26 cellular contexts compared by ENCODE assay signal in the genomic region with DNA sequence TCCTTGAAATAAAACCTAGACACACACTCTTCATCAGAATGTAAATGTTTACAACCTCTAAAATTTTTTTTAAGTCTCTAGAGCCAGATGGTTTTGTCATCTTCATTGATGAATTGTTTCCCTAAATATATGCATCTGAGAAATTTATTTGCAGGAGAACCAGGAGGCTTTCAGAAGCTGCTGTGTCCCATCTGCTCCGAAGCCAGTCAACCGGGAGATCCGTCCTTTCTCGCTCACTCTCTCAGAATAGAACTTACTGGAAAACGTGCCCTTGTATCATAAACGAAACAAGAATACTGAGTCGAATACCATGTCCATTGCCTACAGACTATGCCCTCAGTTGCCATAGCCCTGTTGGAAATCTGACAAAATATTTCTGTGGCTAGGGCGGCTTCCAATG.
"Had no signal": no experiment of that assay in that cellular context is flagged by ENCODE, and none has a peak within 500 bp of the region (broad histone marks: within the 10 kb centered on the region; RNA-seq: fewer than 3 reads in every experiment).

No MANE protein-coding gene starts in this region.

- ATAC-seq: naive thymus-derived CD8-positive, alpha-beta T cell; natural killer cell treated with Interleukin-12 subunit alpha and Interleukin-12 subunit beta and Interleukin-15 and Interleukin-18, amount 100 ng/mL, for 72 hours; pancreas; psoas muscle; right cardiac atrium; right lobe of liver; stimulated activated effector memory CD8-positive, alpha-beta T cell treated with anti-CD3 and anti-CD28 coated beads, Interleukin-12 subunit alpha, Interleukin-12 subunit beta, amount 100 ng/mL, for 72 hours; stimulated activated naive B cell treated with anti-CD40 and anti-IgM and Interleukin-4, amounts not matched to agents 10 μg/mL and 1 μg/mL and 100 μg/mL, for 72 hours had no signal

- H3K27ac ChIP-seq: neutrophil, pancreas, psoas muscle, right lobe of liver, sigmoid colon, suprapubic skin, testis, tibial artery, upper lobe of left lung, vagina had no signal

- H3K36me3 ChIP-seq: neutrophil, sigmoid colon, suprapubic skin, tibial artery, vagina had no signal

- H3K9me3 ChIP-seq: neutrophil, pancreas, psoas muscle, right lobe of liver, sigmoid colon, suprapubic skin, testis, tibial artery, upper lobe of left lung, vagina had no signal

- DNase-seq: naive thymus-derived CD8-positive, alpha-beta T cell; nephron progenitor cell; nucleus accumbens; pancreas; posterior cingulate gyrus; psoas muscle; right cardiac atrium; right lobe of liver; sigmoid colon; small intestine; stimulated activated CD4-positive, alpha-beta T cell treated with anti-CD3 and anti-CD28 coated beads, Interleukin-15, amount 100 ng/mL, for 24 hours; stimulated activated CD4-positive, alpha-beta T cell treated with anti-CD3 and anti-CD28 coated beads, Interleukin-2, amount 100 ng/mL, for 24 hours; stimulated activated CD4-positive, alpha-beta T cell treated with anti-CD3 and anti-CD28 coated beads, Interleukin-2, amount 100 ng/mL, for 48 hours; stimulated activated CD4-positive, alpha-beta T cell treated with anti-CD3 and anti-CD28 coated beads, Interleukin-4, amount 100 ng/mL, for 24 hours; stimulated activated naive B cell treated with anti-CD40 and anti-IgM and Interleukin-4, amounts not matched to agents 10 μg/mL and 1 μg/mL and 100 μg/mL, for 72 hours; stimulated activated naive CD4-positive, alpha-beta T cell treated with Interleukin-2 at 50 U/mL for 16 hours; substantia nigra; testis; tibial artery; trophoblast cell; upper lobe of left lung had no signal

- H3K4me3 ChIP-seq: pancreas, psoas muscle, right lobe of liver, sigmoid colon, suprapubic skin, testis, tibial artery, upper lobe of left lung, vagina had no signal

- H3K27me3 ChIP-seq: neutrophil, pancreas, right lobe of liver, sigmoid colon, suprapubic skin, testis, tibial artery, upper lobe of left lung, vagina had no signal

- H3K4me1 ChIP-seq: pancreas, psoas muscle, sigmoid colon, suprapubic skin, testis, tibial artery, upper lobe of left lung, vagina had no signal
